21 cellular contexts compared by ENCODE assay signal in genomic region chr7:132993377-132994013, GRCh38.
DNase-seq lines count a peak whose midpoint lies in the region; ATAC-seq and TF ChIP-seq lines count a peak whose summit lies in the region.
"Had no signal": no experiment of that assay in that cellular context is flagged by ENCODE, and none has a peak within 500 bp of the region (broad histone marks: within the 10 kb centered on the region; RNA-seq: fewer than 3 reads in every experiment).

No MANE protein-coding gene starts in this region.

- intact Hi-C loops in heart left ventricle (cut with DNase I) (no loop called here), left cardiac atrium (cut with DNase I) (no loop called here)

- WGBS in heart left ventricle, 4 donors = 69 to 80% (median 76%) methylated on average over 5 of the region's 5 CpGs
- no CpG with 5 or more reads among the region's 5 CpGs for WGBS in mesendoderm (ENCODE audit: extremely low coverage, insufficient coverage, low lambda C conversion rate)

- H3K79me2 ChIP-seq in mesendoderm (ENCODE audit: control insufficient read depth, insufficient read depth, low read length) = peaks cover 12% of the 10 kb centered on the region

- H3K27me3 Mint-ChIP-seq in T-helper 2 cell treated with Interferon-gamma antibody and Interleukin-4, amounts not matched to agents 5 μg/mL and 100 μg/mL, for 36 hours (ENCODE audit: low read depth) = no peaks in the 10 kb centered on the region
- H3K27me3 Mint-ChIP-seq: B cell; CD4-positive, alpha-beta T cell had no signal

- TF ChIP-seq POLR2A in heart left ventricle (IDR thresholded peaks at IDR 0.05) = no peak

- no peak overlapping the region for H4K5ac ChIP-seq in mesendoderm (ENCODE audit: low read length)

- no peaks in the 10 kb centered on the region for H3K27me3 ChIP-seq in heart left ventricle
- no peaks in the 10 kb centered on the region for H3K27me3 ChIP-seq in mesendoderm (ENCODE audit: insufficient read depth, low read length, poor library complexity)
- H3K27me3 ChIP-seq: BLaER1 treated with 17β-estradiol and CSF1 and Interleukin-3, amounts not matched to agents 10 nM and 100 nM had no signal

- H3K79me1 ChIP-seq in mesendoderm (ENCODE audit: low read length) = peaks cover 9% of the 10 kb centered on the region

- H3K9me3 Mint-ChIP-seq in T-helper 2 cell treated with Interferon-gamma antibody and Interleukin-4, amounts not matched to agents 5 μg/mL and 100 μg/mL, for 36 hours = no peaks in the 10 kb centered on the region
- H3K9me3 Mint-ChIP-seq: CD4-positive, alpha-beta T cell; CD8-positive, alpha-beta T cell had no signal

- H3K18ac ChIP-seq in mesendoderm (ENCODE audit: low read length) = no peak overlapping the region

- H3K36me3 ChIP-seq in heart left ventricle (no peaks in the 10 kb centered on the region), HEK293 (ENCODE audit: control insufficient read depth in 2 of 2, insufficient read depth in 1 of 2, low read length in 2 of 2) (no peaks in the 10 kb centered on the region), mesendoderm (ENCODE audit: control insufficient read depth, insufficient read depth, low read length) (no peaks in the 10 kb centered on the region)

- no peak overlapping the region for H3K9ac ChIP-seq in mesendoderm (ENCODE audit: low read length)
- H3K9ac ChIP-seq: BLaER1 treated with 17β-estradiol and CSF1 and Interleukin-3, amounts not matched to agents 10 nM and 100 nM had no signal

- TF ChIP-seq CTCF in heart left ventricle (IDR thresholded peaks at IDR 0.05) = no peak
- TF ChIP-seq CTCF in HEK293 (tag by site-specific recombination; IDR thresholded peaks at IDR 0.05) = no peak

- H3K4me1 ChIP-seq in heart left ventricle (peaks cover 0 to 49% (median 14%) of the 10 kb centered on the region in 12 donors), HEK293 (ENCODE audit: control insufficient read depth, insufficient read depth, low read length) (peaks cover 22% of the 10 kb centered on the region), mesendoderm (ENCODE audit: control insufficient read depth, low read depth, low read length) (peaks cover 7% of the 10 kb centered on the region)
- H3K4me1 ChIP-seq: BLaER1 treated with 17β-estradiol and CSF1 and Interleukin-3, amounts not matched to agents 10 nM and 100 nM had no signal

- POLR2A ChIA-PET in HEK293 (lab: Yijun Ruan, JAX) = no interaction called here

- no peak overlapping the region for H3K27ac ChIP-seq in heart left ventricle
- H3K27ac ChIP-seq in HEK293 (ENCODE audit: extremely low read depth, low read depth, low read length) = no peak overlapping the region
- no peak overlapping the region for H3K27ac ChIP-seq in mesendoderm (ENCODE audit: low read depth, low read length)
- H3K27ac ChIP-seq: 22Rv1; A549; BLaER1 treated with 17β-estradiol and CSF1 and Interleukin-3, amounts not matched to agents 10 nM and 100 nM; C4-2B had no signal

- H3K4me2 ChIP-seq in mesendoderm (ENCODE audit: low read length) = no peak overlapping the region
- H3K4me2 ChIP-seq: A549; BLaER1 treated with 17β-estradiol and CSF1 and Interleukin-3, amounts not matched to agents 10 nM and 100 nM had no signal

- peaks cover 2% of the 10 kb centered on the region for H3K36me3 Mint-ChIP-seq in T-helper 2 cell treated with Interferon-gamma antibody and Interleukin-4, amounts not matched to agents 5 μg/mL and 100 μg/mL, for 36 hours (ENCODE audit: low read depth)

- H3K4me3 Mint-ChIP-seq in T-helper 2 cell treated with Interferon-gamma antibody and Interleukin-4, amounts not matched to agents 5 μg/mL and 100 μg/mL, for 36 hours = no peak overlapping the region
- H3K4me3 Mint-ChIP-seq: B cell; CD4-positive, alpha-beta T cell; CD8-positive, alpha-beta T cell had no signal

- no peak overlapping the region for H3K4me3 ChIP-seq in heart left ventricle
- H3K4me3 ChIP-seq in HEK293 (ENCODE audit: low read depth, low read length) = no peak overlapping the region
- no peak overlapping the region for H3K4me3 ChIP-seq in mesendoderm (ENCODE audit: low read length)
- H3K4me3 ChIP-seq: A549; BLaER1 treated with 17β-estradiol and CSF1 and Interleukin-3, amounts not matched to agents 10 nM and 100 nM; GM12878 had no signal

- H2BK120ac ChIP-seq in mesendoderm (ENCODE audit: low read depth, low read length) = no peak overlapping the region

- H4K8ac ChIP-seq in mesendoderm (ENCODE audit: low read depth, low read length) = no peak overlapping the region

- H3K23ac ChIP-seq in mesendoderm (ENCODE audit: low read length) = no peak overlapping the region

- H2BK5ac ChIP-seq in mesendoderm (ENCODE audit: low read length) = no peak overlapping the region

- H3K56ac ChIP-seq in mesendoderm (ENCODE audit: low read length) = no peak overlapping the region

- H2BK15ac ChIP-seq in mesendoderm (replicated peaks; ENCODE audit: low read depth) = no peak overlapping the region

- CTCF ChIA-PET in HEK293 (lab: Yijun Ruan, JAX) = no interaction called here

- H3K9me3 ChIP-seq in heart left ventricle (no peaks in the 10 kb centered on the region), HEK293 (ENCODE audit: control insufficient read depth, insufficient read depth, low read depth, low read length) (no peaks in the 10 kb centered on the region)
- H3K9me3 ChIP-seq: A549 had no signal

- no peak overlapping the region for H2AK5ac ChIP-seq in mesendoderm (ENCODE audit: low read length)

- DNase-seq in heart left ventricle = no peak
- no peak for DNase-seq in left cardiac atrium
- peak; percentile 24 for DNase-seq in mesendoderm
- DNase-seq in activated CD8-positive, alpha-beta memory T cell treated with anti-CD3 and anti-CD28 coated beads, Interleukin-2, amount 50 U/mL, for 48 hours = no peak
- DNase-seq in T-helper 2 cell treated with Interferon-gamma antibody and Interleukin-4, amounts not matched to agents 5 μg/mL and 100 μg/mL, for 36 hours (ENCODE audit: low spot score) = no peak
- DNase-seq in SKM-1 (lab: John Stamatoyannopoulos, UW; ENCODE audit: unreplicated experiment) = no peak
- DNase-seq: AML-193; CD4-positive, alpha-beta T cell; CD8-positive, alpha-beta T cell; COR-L47; DMS 273 treated with DMSO at 0.1 percent for 48 hours; DMS153; DMS79 treated with DMSO at 0.1 percent for 48 hours; GDM1 had no signal

- no peak overlapping the region for H3K4ac ChIP-seq in mesendoderm (ENCODE audit: low read depth, low read length)

- no peak overlapping the region for H3K27ac Mint-ChIP-seq in T-helper 2 cell treated with Interferon-gamma antibody and Interleukin-4, amounts not matched to agents 5 μg/mL and 100 μg/mL, for 36 hours
- H3K27ac Mint-ChIP-seq: B cell; CD4-positive, alpha-beta T cell; CD8-positive, alpha-beta T cell had no signal

- peaks cover under 1% of the 10 kb centered on the region for H3K4me1 Mint-ChIP-seq in T-helper 2 cell treated with Interferon-gamma antibody and Interleukin-4, amounts not matched to agents 5 μg/mL and 100 μg/mL, for 36 hours (ENCODE audit: low read depth)

- ATAC-seq in heart left ventricle (peak in 3 of 4 donors; percentile 15 to 69 (median 20)), left cardiac atrium (no peak)
- ATAC-seq: A549; CD8-positive, alpha-beta T cell; GM12878 had no signal

TF ChIP-seq in HEK293, 187 proteins besides CTCF, POLR2A, EP300 and RAD21:
- TF ChIP-seq ZNF24 (tag by site-specific recombination; IDR thresholded peaks at IDR 0.05) = no peak
- no peak for TF ChIP-seq ZNF623 (tag by site-specific recombination; IDR thresholded peaks at IDR 0.05)
- TF ChIP-seq SCRT2 (tag by site-specific recombination; IDR thresholded peaks at IDR 0.05) = peak; percentile 58; the same call in 1 of the 2 replicates
- TF ChIP-seq EGR2 (tag by site-specific recombination; IDR thresholded peaks at IDR 0.05; ENCODE audit: low read depth) = peak; percentile 89
- no peak for TF ChIP-seq ZBTB17 (tag by site-specific recombination; IDR thresholded peaks at IDR 0.05)
- TF ChIP-seq GLIS1 (tag by site-specific recombination; IDR thresholded peaks at IDR 0.05) = no peak
- TF ChIP-seq ZNF292 (tag by site-specific recombination; IDR thresholded peaks at IDR 0.05; ENCODE audit: borderline replicate concordance, low read depth) = no peak
- TF ChIP-seq ZFHX2 (tag by site-specific recombination; conservative IDR thresholded peaks at IDR 0.05) = peak; percentile 70
- TF ChIP-seq ZNF266 (tag by site-specific recombination; IDR thresholded peaks at IDR 0.05; ENCODE audit: low read depth) = no peak
TF ChIP-seq in HEK293: peak in this region for 3.

Comparison
In these comparisons a context has a peak if more than half of its experiments do, and no peak if none do; other contexts are left out.
1. ATAC-seq: peak in heart left ventricle (3 of 4); none in left cardiac atrium (0 of 2).